Comparison of ENCODE assay signal across 25 cellular contexts in genomic region chr4:75821966-75822365, GRCh38.
DNase-seq lines count a peak whose midpoint lies in the region; ATAC-seq and TF ChIP-seq lines count a peak whose summit lies in the region.
"Had no signal": no experiment of that assay in that cellular context is flagged by ENCODE, and none has a peak within 500 bp of the region (broad histone marks: within the 10 kb centered on the region; RNA-seq: fewer than 3 reads in every experiment).

No MANE protein-coding gene starts in this region.

- peak; percentile 17 for DNase-seq in GM04503 (ENCODE audit: low read depth)
- DNase-seq in NCI-H226 = peak; percentile 25
- peak; percentile 47 for DNase-seq in choroid plexus epithelial cell (ENCODE audit: low read depth)
- peak; percentile 49 for DNase-seq in renal cortical epithelial cell (ENCODE audit: low read depth)
- DNase-seq in activated CD4-positive, alpha-beta memory T cell treated with anti-CD3 and anti-CD28 coated beads for 36 hours = no peak
- DNase-seq in dorsolateral prefrontal cortex = no peak
- DNase-seq: activated CD4-positive, alpha-beta T cell treated with anti-CD3 and anti-CD28 coated beads for 48 hours; activated naive CD4-positive, alpha-beta T cell treated with anti-CD3 and anti-CD28 coated beads for 36 hours; activated T-cell treated with anti-CD3 and anti-CD28 coated beads, Interleukin-2, amount 50 U/mL, for 48 hours; AML-193; CD8-positive, alpha-beta T cell; cerebellar nuclear complex; effector memory CD4-positive, alpha-beta T cell; erythroblast; NCI-H1105; NCI-H2029 treated with DMSO at 0.1 percent for 48 hours; NCI-H82; posterior cingulate gyrus; stimulated activated CD8-positive, alpha-beta memory T cell treated with anti-CD3 and anti-CD28 coated beads, Interleukin-4, amount 100 ng/mL, for 48 hours; T-helper 2 cell; trophoblast cell had no signal

- H3K27me3 ChIP-seq in dorsolateral prefrontal cortex = no peaks in the 10 kb centered on the region
- H3K27me3 ChIP-seq: neural progenitor cell had no signal

- ATAC-seq in GM19035 (IDR thresholded peaks at IDR 0.05; ENCODE audit: unreplicated experiment) = no peak
- ATAC-seq: CD8-positive, alpha-beta T cell; SK-N-SH treated with all-trans-retinoic acid at 6 μM for 48 hours had no signal

- H3K36me3 Mint-ChIP-seq in activated CD4-positive, alpha-beta memory T cell treated with anti-CD3 and anti-CD28 coated beads for 36 hours = no peaks in the 10 kb centered on the region
- H3K36me3 Mint-ChIP-seq: CD8-positive, alpha-beta T cell; neural progenitor cell had no signal

- POLR2A ChIA-PET in activated CD4-positive, alpha-beta memory T cell treated with anti-CD3 and anti-CD28 coated beads for 36 hours (lab: Charles Lee) = no interaction called here

- no peak overlapping the region for H3K27ac ChIP-seq in dorsolateral prefrontal cortex
- H3K27ac ChIP-seq: neural progenitor cell had no signal

- no peaks in the 10 kb centered on the region for H3K9me3 Mint-ChIP-seq in activated CD4-positive, alpha-beta memory T cell treated with anti-CD3 and anti-CD28 coated beads for 36 hours
- H3K9me3 Mint-ChIP-seq: activated naive CD4-positive, alpha-beta T cell treated with anti-CD3 and anti-CD28 coated beads for 36 hours; CD8-positive, alpha-beta T cell; neural progenitor cell had no signal

- intact Hi-C loops in activated CD4-positive, alpha-beta memory T cell treated with anti-CD3 and anti-CD28 coated beads for 36 hours (cut with micrococcal nuclease) = loop anchor here (1.0 kb wide), 1 partner anchor 27 kb away; no protein-coding TSS in a partner anchor
- intact Hi-C loops in dorsolateral prefrontal cortex (cut with DNase I) = no loop called here

- no peak overlapping the region for H3K4me3 Mint-ChIP-seq in activated CD4-positive, alpha-beta memory T cell treated with anti-CD3 and anti-CD28 coated beads for 36 hours
- H3K4me3 Mint-ChIP-seq: activated naive CD4-positive, alpha-beta T cell treated with anti-CD3 and anti-CD28 coated beads for 36 hours; CD8-positive, alpha-beta T cell; neural progenitor cell had no signal

- H3K27ac Mint-ChIP-seq in activated CD4-positive, alpha-beta memory T cell treated with anti-CD3 and anti-CD28 coated beads for 36 hours = no peak overlapping the region
- H3K27ac Mint-ChIP-seq: activated naive CD4-positive, alpha-beta T cell treated with anti-CD3 and anti-CD28 coated beads for 36 hours; CD8-positive, alpha-beta T cell; neural progenitor cell had no signal

- H3K4me3 ChIP-seq in choroid plexus epithelial cell (ENCODE audit: low read depth, low read length) (no peak overlapping the region), dorsolateral prefrontal cortex (no peak overlapping the region)
- H3K4me3 ChIP-seq: lung, neural progenitor cell had no signal

- no peaks in the 10 kb centered on the region for H3K27me3 Mint-ChIP-seq in activated CD4-positive, alpha-beta memory T cell treated with anti-CD3 and anti-CD28 coated beads for 36 hours

- H3K4me1 Mint-ChIP-seq in activated CD4-positive, alpha-beta memory T cell treated with anti-CD3 and anti-CD28 coated beads for 36 hours (ENCODE audit: low read depth) = peaks cover 2% of the 10 kb centered on the region
- H3K4me1 Mint-ChIP-seq: neural progenitor cell had no signal

- TF ChIP-seq CTCF in choroid plexus epithelial cell (conservative IDR thresholded peaks at IDR 0.05; ENCODE audit: low read depth, low read length) (no peak), dorsolateral prefrontal cortex (IDR thresholded peaks at IDR 0.05 in 54 of 56, conservative IDR thresholded peaks at IDR 0.05 in 2 of 56; ENCODE audit: low read depth in 1 of 56, partially characterized antibody in 56 of 56) (no peak)

- CTCF ChIA-PET in activated CD4-positive, alpha-beta memory T cell treated with anti-CD3 and anti-CD28 coated beads for 36 hours (lab: Charles Lee) = no interaction called here

Comparison
In these comparisons a context has a peak if more than half of its experiments do, and no peak if none do; other contexts are left out.
1. DNase-seq: peak in GM04503 (single experiment), NCI-H226 (single experiment), choroid plexus epithelial cell (single experiment) and renal cortical epithelial cell (single experiment); none in activated CD4-positive, alpha-beta memory T cell treated with anti-CD3 and anti-CD28 coated beads for 36 hours (single experiment) and dorsolateral prefrontal cortex (0 of 10).